ENCODE assay signal across 20 cellular contexts in genomic region chr2:127365211-127365643, GRCh38. TPM values are rescaled to one million over a fixed set of nuclear protein-coding genes. Genes with fewer than 3 reads are reported as not detected.
DNase-seq lines count a peak whose midpoint lies in the region; ATAC-seq and TF ChIP-seq lines count a peak whose summit lies in the region.
"Had no signal": no experiment of that assay in that cellular context is flagged by ENCODE, and none has a peak within 500 bp of the region (broad histone marks: within the 10 kb centered on the region; RNA-seq: fewer than 3 reads in every experiment).

No MANE protein-coding gene starts in this region.

- peaks cover 73% of the 10 kb centered on the region for H3K4me1 Mint-ChIP-seq in activated T-cell treated with anti-CD3 and anti-CD28 coated beads, Interleukin-2, amount 50 U/mL, for 24 hours (ENCODE audit: low read depth)

- in situ Hi-C loops in Panc1 (cut with HindIII; ENCODE audit: low pct_unique_long_range_greater_than_20kb, low sequenced_read_pairs): no loop called here

- CTCF ChIA-PET in Panc1 (lab: Charles Lee): no interaction called here

- peaks cover 5% of the 10 kb centered on the region for H3K9me3 Mint-ChIP-seq in activated T-cell treated with anti-CD3 and anti-CD28 coated beads, Interleukin-2, amount 50 U/mL, for 24 hours

- H3K4me1 ChIP-seq in Panc1 (ENCODE audit: control insufficient read depth, insufficient read depth, low read length) (peaks cover 33% of the 10 kb centered on the region), foreskin keratinocyte (peaks cover 5% of the 10 kb centered on the region)

- no peak overlapping the region for H3K4me3 Mint-ChIP-seq in activated T-cell treated with anti-CD3 and anti-CD28 coated beads, Interleukin-2, amount 50 U/mL, for 24 hours

- no peaks in the 10 kb centered on the region for H3K9me3 ChIP-seq in Panc1 (ENCODE audit: control insufficient read depth, insufficient read depth, low read depth, low read length)
- H3K9me3 ChIP-seq: body of pancreas, uterus had no signal

- no peaks in the 10 kb centered on the region for H3K27me3 Mint-ChIP-seq in activated T-cell treated with anti-CD3 and anti-CD28 coated beads, Interleukin-2, amount 50 U/mL, for 24 hours

- no peak overlapping the region for H3K4me3 ChIP-seq in Panc1 (ENCODE audit: low read depth in 2 of 2, low read length in 2 of 2)
- H3K4me3 ChIP-seq: body of pancreas, lung, SK-N-MC, uterus had no signal

- intact Hi-C loops in Panc1 (cut with micrococcal nuclease; ENCODE audit: unreplicated experiment): no loop called here

- POLR2A ChIA-PET in Panc1 (lab: Charles Lee): interaction anchor here (0.6 kb wide), 1 partner anchor 34 kb away, joined by 3 read pairs; no protein-coding TSS in a partner anchor

- H3K27me3 ChIP-seq in Panc1 (ENCODE audit: control insufficient read depth, insufficient read depth, low read length): no peaks in the 10 kb centered on the region
- H3K27me3 ChIP-seq in foreskin keratinocyte: no peaks in the 10 kb centered on the region
- H3K27me3 ChIP-seq: body of pancreas, uterus had no signal

- no peak for DNase-seq in activated T-cell treated with anti-CD3 and anti-CD28 coated beads, Interleukin-2, amount 50 U/mL, for 24 hours
- DNase-seq in activated T-cell treated with anti-CD3 and anti-CD28 coated beads for 4 hours: no peak
- no peak for DNase-seq in Panc1 (ENCODE audit: low read depth, low spot score)
- peak; percentile 78 for DNase-seq in glomerular visceral epithelial cell (ENCODE audit: extremely low spot score)
- DNase-seq in renal cortical epithelial cell (ENCODE audit: low read depth): peak; percentile 87
- DNase-seq in foreskin keratinocyte: no peak
- DNase-seq in KG1 (lab: John Stamatoyannopoulos, UW): no peak
- DNase-seq: activated CD4-positive, alpha-beta T cell treated with anti-CD3 and anti-CD28 coated beads for 1 hour; body of pancreas; DMS79; glutamatergic neuron; NCI-H146; NCI-H748 treated with DMSO at 0.1 percent for 48 hours; uterus had no signal

- no peak overlapping the region for H3K27ac ChIP-seq in Panc1 (ENCODE audit: low read length)
- H3K27ac ChIP-seq in foreskin keratinocyte: no peak overlapping the region
- H3K27ac ChIP-seq: body of pancreas, SK-N-MC, uterus had no signal

- ATAC-seq in Panc1 (peak; percentile 81), foreskin keratinocyte (no peak), GM21723 (IDR thresholded peaks at IDR 0.05; ENCODE audit: unreplicated experiment) (no peak)
- ATAC-seq: body of pancreas had no signal

- TF ChIP-seq CTCF in Panc1 (IDR thresholded peaks at IDR 0.05): no peak
- TF ChIP-seq CTCF in foreskin keratinocyte (conservative IDR thresholded peaks at IDR 0.05): no peak

- H3K36me3 ChIP-seq in Panc1 (ENCODE audit: control insufficient read depth, insufficient read depth, low read length): no peaks in the 10 kb centered on the region
- H3K36me3 ChIP-seq: uterus had no signal

- H3K36me3 Mint-ChIP-seq in activated T-cell treated with anti-CD3 and anti-CD28 coated beads, Interleukin-2, amount 50 U/mL, for 24 hours (ENCODE audit: low read depth): peaks cover 9% of the 10 kb centered on the region

- peak overlapping the region; percentile 15 for H3K27ac Mint-ChIP-seq in activated T-cell treated with anti-CD3 and anti-CD28 coated beads, Interleukin-2, amount 50 U/mL, for 24 hours
- H3K27ac Mint-ChIP-seq: activated T-helper 2 cell treated with anti-CD3 and anti-CD28 coated beads, Interferon-gamma antibody, Interleukin-2, Interleukin-4, amounts not matched to agents 10 μg/mL and 5 μg/mL and 100 μg/mL, durations not matched to agents 14 hours and 24 hours and 36 hours had no signal

- BruUV-seq in Panc1 (replicated peaks; lab: Mats Ljungman, UMichigan): no TSS peak

RNA-seq across cellular contexts. Expression of gene MAP3K2, which starts 22.5 kb away (rescaled TPM):
- 70.6 TPM for total RNA-seq in Panc1 (2021; ENCODE audit: unreplicated experiment)
- polyA plus RNA-seq in Panc1 (2012; ENCODE audit: insufficient read length): 12.9 TPM
- 29.7 and 49.2 TPM in 2 replicates for total RNA-seq in renal cortical epithelial cell
- total RNA-seq in foreskin keratinocyte: 27.4 and 30.4 TPM in 2 replicates
- 2.0 and 2.3 TPM in 2 replicates for polyA plus RNA-seq in foreskin keratinocyte

RNA-seq across cellular contexts. Expression of gene PROC, which starts 53.0 kb away (rescaled TPM):
- total RNA-seq in Panc1 (2021; ENCODE audit: unreplicated experiment) (1.1 TPM), renal cortical epithelial cell (0.25 TPM in 1 of 2 replicates, not detected in the other), foreskin keratinocyte (0.32 and 0.82 TPM in 2 replicates)
- 3.0 TPM for polyA plus RNA-seq in Panc1 (2012; ENCODE audit: insufficient read length)
- 0.18 and 0.74 TPM in 2 replicates for polyA plus RNA-seq in foreskin keratinocyte
- total RNA-seq: activated T-helper 2 cell treated with anti-CD3 and anti-CD28 coated beads, Interferon-gamma antibody, Interleukin-2, Interleukin-4, amounts not matched to agents 10 μg/mL and 5 μg/mL and 100 μg/mL, durations not matched to agents 14 hours and 24 hours and 36 hours; omental fat pad had no signal
- polyA plus RNA-seq: AG04450 had no signal

Comparison
In these comparisons a context has a peak if more than half of its experiments do, and no peak if none do; other contexts are left out.
1. DNase-seq: peak in glomerular visceral epithelial cell (single experiment) and renal cortical epithelial cell (single experiment); none in activated T-cell treated with anti-CD3 and anti-CD28 coated beads, Interleukin-2, amount 50 U/mL, for 24 hours (single experiment), activated T-cell treated with anti-CD3 and anti-CD28 coated beads for 4 hours (single experiment), Panc1 (single experiment), foreskin keratinocyte (0 of 2) and KG1 (single experiment).